8 cellular contexts compared by ENCODE assay signal in genomic region chr10:125201108-125201524, GRCh38. TPM values are rescaled to one million over a fixed set of nuclear protein-coding genes. Genes with fewer than 3 reads are reported as not detected.
A peak's percentile ranks its signal among the peaks of the same experiment; 100 is the strongest.
DNase-seq lines count a peak whose midpoint lies in the region; ATAC-seq, FAIRE-seq and TF ChIP-seq lines count a peak whose summit lies in the region.

No MANE protein-coding gene starts in this region.

- H3K4me1 ChIP-seq in hepatocyte (ENCODE audit: insufficient read depth) = no peaks in the 10 kb centered on the region

- TF ChIP-seq CTCF in hepatocyte (IDR thresholded peaks at IDR 0.05; ENCODE audit: poor library complexity) = no peak
- TF ChIP-seq CTCF in WTC11 (IDR thresholded peaks at IDR 0.05) = no peak

- no peak overlapping the region for H3K4me2 ChIP-seq in hepatocyte

- POLR2A ChIA-PET in WTC11 (lab: Charles Lee) = no interaction called here

- H3K27ac ChIP-seq in hepatocyte = no peak overlapping the region

- H3K36me3 Mint-ChIP-seq in WTC11 = no peaks in the 10 kb centered on the region

- no peaks in the 10 kb centered on the region for H3K9me2 ChIP-seq in hepatocyte (replicated peaks; ENCODE audit: insufficient read depth)

- CTCF ChIA-PET in WTC11 (lab: Charles Lee) = no interaction called here

- no peaks in the 10 kb centered on the region for H3K36me3 ChIP-seq in hepatocyte (replicated peaks; ENCODE audit: insufficient read depth, low read depth)

- no peaks in the 10 kb centered on the region for H3K27me3 Mint-ChIP-seq in WTC11 (ENCODE audit: low read depth)

- no peak overlapping the region for H3K27ac Mint-ChIP-seq in WTC11

- no peaks in the 10 kb centered on the region for H3K79me2 ChIP-seq in hepatocyte

- H2AFZ ChIP-seq in hepatocyte = no peak overlapping the region

- H3K9me3 Mint-ChIP-seq in WTC11 = no peaks in the 10 kb centered on the region

- ATAC-seq in GM21737 (IDR thresholded peaks at IDR 0.05; ENCODE audit: unreplicated experiment) (peak; percentile 88), WTC11 (no peak)

- H3K9me3 ChIP-seq in hepatocyte (ENCODE audit: low read depth) = no peaks in the 10 kb centered on the region

- no peak overlapping the region for H3K4me3 Mint-ChIP-seq in WTC11

- DNase-seq in GM18507 (ENCODE audit: extremely low spot score, insufficient read length, low read depth) (no peak), HPDE6-E6E7 (ENCODE audit: extremely low spot score) (peak; percentile 71), hepatocyte (ENCODE audit: low spot score) (peak; percentile 49), WTC11 (ENCODE audit: low spot score) (no peak), AG08395 (ENCODE audit: low spot score) (no peak), NCI-H2029 (lab: John Stamatoyannopoulos, UW) (no peak)
- no peak for DNase-seq in activated CD4-positive, alpha-beta T cell treated with anti-CD3 and anti-CD28 coated beads, Interleukin-2, amount 50 U/mL, for 1 hour

- no peak overlapping the region for H3K4me3 ChIP-seq in hepatocyte

- no peaks in the 10 kb centered on the region for H3K4me1 Mint-ChIP-seq in WTC11

- H3K27me3 ChIP-seq in hepatocyte = no peaks in the 10 kb centered on the region

- WGBS in hepatocyte (ENCODE audit: low lambda C conversion rate, missing lambda C conversion rate) = 51% methylated on average over 5 of the region's 5 CpGs

- FAIRE-seq in GM18507 (lab: Jason Lieb, UNC) = peak; percentile 36

- no peaks in the 10 kb centered on the region for H4K20me1 ChIP-seq in hepatocyte (ENCODE audit: insufficient read depth, poor library complexity, severe bottlenecking)

TF ChIP-seq in WTC11, 78 proteins besides CTCF, POLR2A, EP300 and RAD21 (continues in another document):
- TF ChIP-seq MAX (CRISPR knock-in tag; IDR thresholded peaks at IDR 0.05) (no peak), TEAD4 (CRISPR knock-in tag; IDR thresholded peaks at IDR 0.05) (no peak), E2F5 (CRISPR knock-in tag; IDR thresholded peaks at IDR 0.05) (no peak), NFYB (CRISPR knock-in tag; conservative IDR thresholded peaks at IDR 0.05; ENCODE audit: low read depth) (no peak), EMX1 (CRISPR knock-in tag; IDR thresholded peaks at IDR 0.05) (no peak), MLX (CRISPR knock-in tag; IDR thresholded peaks at IDR 0.05) (no peak), ZNF263 (CRISPR knock-in tag; IDR thresholded peaks at IDR 0.05; ENCODE audit: low read depth) (no peak), TP53 (CRISPR knock-in tag; IDR thresholded peaks at IDR 0.05) (no peak), NR3C1 (CRISPR knock-in tag; conservative IDR thresholded peaks at IDR 0.05; ENCODE audit: low read depth) (no peak), AFF4 (CRISPR knock-in tag; IDR thresholded peaks at IDR 0.05; ENCODE audit: borderline replicate concordance) (no peak), USF1 (CRISPR knock-in tag; IDR thresholded peaks at IDR 0.05) (no peak), ZNF317 (CRISPR knock-in tag; IDR thresholded peaks at IDR 0.05; ENCODE audit: borderline replicate concordance, low read depth) (no peak), GRHL2 (CRISPR knock-in tag; IDR thresholded peaks at IDR 0.05; ENCODE audit: insufficient replicate concordance, severe bottlenecking) (no peak), E2F4 (CRISPR knock-in tag; IDR thresholded peaks at IDR 0.05; ENCODE audit: borderline replicate concordance, low read depth) (no peak), ARID4B (CRISPR knock-in tag; IDR thresholded peaks at IDR 0.05; ENCODE audit: borderline replicate concordance) (no peak), ZBTB21 (CRISPR knock-in tag; IDR thresholded peaks at IDR 0.05; ENCODE audit: borderline replicate concordance) (no peak)

RNA-seq across cellular contexts. Expression of gene CTBP2, which starts 40.8 kb away (rescaled TPM):
- total RNA-seq in hepatocyte = 61.3 and 61.5 TPM in 2 replicates
- polyA plus RNA-seq in hepatocyte = 81.0 and 85.3 TPM in 2 replicates
- total RNA-seq in WTC11 (2021) = 175 to 191 TPM (median 181 TPM) in 3 replicates

Comparison
In these comparisons a context has a peak if more than half of its experiments do, and no peak if none do; other contexts are left out.
1. DNase-seq: peak in HPDE6-E6E7 (single experiment) and hepatocyte (single experiment); none in GM18507 (single experiment), WTC11 (single experiment), AG08395 (single experiment), activated CD4-positive, alpha-beta T cell treated with anti-CD3 and anti-CD28 coated beads, Interleukin-2, amount 50 U/mL, for 1 hour (single experiment) and NCI-H2029 (single experiment).